In genomic region chr10:49558194-49558593, GRCh38 we compare ENCODE assay signal across 20 cellular contexts. TPM values are rescaled to one million over a fixed set of nuclear protein-coding genes. Genes with fewer than 3 reads are reported as not detected.
DNase-seq lines count a peak whose midpoint lies in the region; ATAC-seq, FAIRE-seq and TF ChIP-seq lines count a peak whose summit lies in the region.
"Had no signal": no experiment of that assay in that cellular context is flagged by ENCODE, and none has a peak within 500 bp of the region (broad histone marks: within the 10 kb centered on the region; RNA-seq: fewer than 3 reads in every experiment).

No MANE protein-coding gene starts in this region.

- 72% methylated on average over 5 of the region's 5 CpGs for WGBS in mammary epithelial cell (ENCODE audit: low coverage, missing lambda C conversion rate)

- no peak overlapping the region for H2AFZ ChIP-seq in mammary epithelial cell (ENCODE audit: low read depth, low read length)

- FAIRE-seq in bronchial epithelial cell (lab: Jason Lieb, UNC) = no peak
- FAIRE-seq: A549 had no signal

- H3K4me3 ChIP-seq in mammary epithelial cell (replicated peaks in 1 of 3; ENCODE audit: insufficient read depth in 1 of 3, low read depth in 2 of 3, low read length in 3 of 3) = no peak overlapping the region
- no peak overlapping the region for H3K4me3 ChIP-seq in bronchial epithelial cell (ENCODE audit: low read depth, low read length)
- H3K4me3 ChIP-seq in fibroblast of the aortic adventitia (ENCODE audit: low read depth, low read length) = no peak overlapping the region
- H3K4me3 ChIP-seq in CD8-positive, alpha-beta memory T cell (ENCODE audit: low read length) = no peak overlapping the region
- H3K4me3 ChIP-seq: A549, HAP-1 had no signal

- peaks cover 9% of the 10 kb centered on the region for H3K9me3 Mint-ChIP-seq in MCF 10A (ENCODE audit: unreplicated experiment)
- peaks cover 0 to 11% (median 6%) of the 10 kb centered on the region in 5 donors for H3K9me3 Mint-ChIP-seq in CD8-positive, alpha-beta memory T cell

- POLR2A ChIA-PET in MCF 10A (lab: Yijun Ruan, JAX) = interaction anchor here (0.6 kb wide), 1 partner anchor 12 kb away, joined by 6 read pairs; no protein-coding TSS in a partner anchor
- POLR2A ChIA-PET in CD8-positive, alpha-beta memory T cell (lab: Charles Lee) = no interaction called here

- H3K27me3 Mint-ChIP-seq in MCF 10A (ENCODE audit: insufficient read depth, unreplicated experiment) = no peaks in the 10 kb centered on the region
- H3K27me3 Mint-ChIP-seq in CD8-positive, alpha-beta memory T cell = peaks cover 29 to 48% of the 10 kb centered on the region in 2 donors

- H3K36me3 ChIP-seq in mammary epithelial cell (ENCODE audit: insufficient read depth, low read length) = no peaks in the 10 kb centered on the region
- no peaks in the 10 kb centered on the region for H3K36me3 ChIP-seq in bronchial epithelial cell (ENCODE audit: control insufficient read depth, insufficient read depth, low read length)
- H3K36me3 ChIP-seq in CD8-positive, alpha-beta memory T cell (ENCODE audit: insufficient read depth, low read length) = no peaks in the 10 kb centered on the region
- H3K36me3 ChIP-seq: HAP-1 had no signal

- intact Hi-C loops in MCF 10A (cut with micrococcal nuclease) = no loop called here
- intact Hi-C loops in mammary epithelial cell (cut with micrococcal nuclease) = no loop called here

- BruUV-seq in MCF 10A (replicated peaks; lab: Mats Ljungman, UMichigan) (no TSS peak), mammary epithelial cell (replicated peaks; lab: Mats Ljungman, UMichigan) (no TSS peak)

- no peak overlapping the region for H3K4me3 Mint-ChIP-seq in MCF 10A (ENCODE audit: unreplicated experiment)
- no peak overlapping the region for H3K4me3 Mint-ChIP-seq in CD8-positive, alpha-beta memory T cell
- H3K4me3 Mint-ChIP-seq: CD4-positive, alpha-beta memory T cell had no signal

- no peaks in the 10 kb centered on the region for H3K9me3 ChIP-seq in mammary epithelial cell (replicated peaks; ENCODE audit: insufficient read depth, low read length)
- H3K9me3 ChIP-seq in CD8-positive, alpha-beta memory T cell (ENCODE audit: low read length) = no peaks in the 10 kb centered on the region
- H3K9me3 ChIP-seq: A549 had no signal

- H3K4me1 Mint-ChIP-seq in MCF 10A (ENCODE audit: insufficient read depth, unreplicated experiment) = peaks cover 41% of the 10 kb centered on the region
- no peaks in the 10 kb centered on the region for H3K4me1 Mint-ChIP-seq in CD8-positive, alpha-beta memory T cell
- H3K4me1 Mint-ChIP-seq: CD4-positive, alpha-beta memory T cell had no signal

- no peaks in the 10 kb centered on the region for H3K79me2 ChIP-seq in mammary epithelial cell (ENCODE audit: insufficient read depth, low read length)

- H3K9ac ChIP-seq in mammary epithelial cell (ENCODE audit: insufficient read depth, low read length) = no peak overlapping the region

- in situ Hi-C loops in mammary epithelial cell (cut with MboI; ENCODE audit: low sequenced_read_pairs in 2 of 2) = no loop called here

- peaks cover 22% of the 10 kb centered on the region for H3K4me1 ChIP-seq in mammary epithelial cell (ENCODE audit: insufficient read depth, low read length)
- no peaks in the 10 kb centered on the region for H3K4me1 ChIP-seq in CD8-positive, alpha-beta memory T cell (ENCODE audit: insufficient read depth, low read length)
- H3K4me1 ChIP-seq: A549, HAP-1 had no signal

- ATAC-seq in HG03521 (IDR thresholded peaks at IDR 0.05; ENCODE audit: unreplicated experiment) = no peak
- ATAC-seq: A549 had no signal

- no peak for TF ChIP-seq CTCF in MCF 10A (IDR thresholded peaks at IDR 0.05; ENCODE audit: unreplicated experiment)
- TF ChIP-seq CTCF in mammary epithelial cell (conservative IDR thresholded peaks at IDR 0.05 in 1 of 2, IDR thresholded peaks at IDR 0.05 in 1 of 2; ENCODE audit: extremely low read depth in 1 of 2, insufficient read depth in 1 of 2, low read depth in 1 of 2, low read length in 2 of 2) = peak in 1 of 2 donors; percentile 6
- no peak for TF ChIP-seq CTCF in bronchial epithelial cell (IDR thresholded peaks at IDR 0.05; ENCODE audit: insufficient read depth, low read length, severe bottlenecking)
- peak; percentile 8 for TF ChIP-seq CTCF in fibroblast of the aortic adventitia (IDR thresholded peaks at IDR 0.05; ENCODE audit: insufficient read depth, low read length)

- no peak overlapping the region for H3K4me2 ChIP-seq in mammary epithelial cell (ENCODE audit: insufficient read depth, low read depth, low read length)
- H3K4me2 ChIP-seq: A549 had no signal

- H3K36me3 Mint-ChIP-seq in MCF 10A (ENCODE audit: insufficient read depth, unreplicated experiment) = no peaks in the 10 kb centered on the region
- H3K36me3 Mint-ChIP-seq in CD8-positive, alpha-beta memory T cell = no peaks in the 10 kb centered on the region
- H3K36me3 Mint-ChIP-seq: CD4-positive, alpha-beta memory T cell had no signal

- CTCF ChIA-PET in MCF 10A (lab: Yijun Ruan, JAX) (interaction anchor here (0.7 kb wide), 1 partner anchor 580 kb away, joined by 4 read pairs; no protein-coding TSS in a partner anchor), mammary epithelial cell (lab: Charles Lee; ENCODE audit: low non-redundant PET) (no interaction called here)
- CTCF ChIA-PET in CD8-positive, alpha-beta memory T cell (lab: Charles Lee) = no interaction called here

- H3K27me3 ChIP-seq in mammary epithelial cell (ENCODE audit: insufficient read depth, low read length) = no peaks in the 10 kb centered on the region
- H3K27me3 ChIP-seq in bronchial epithelial cell (ENCODE audit: control insufficient read depth, insufficient read depth, low read length) = no peaks in the 10 kb centered on the region
- peaks cover 12% of the 10 kb centered on the region for H3K27me3 ChIP-seq in CD8-positive, alpha-beta memory T cell (ENCODE audit: insufficient read depth, low read length, poor library complexity, severe bottlenecking)

- H3K27ac ChIP-seq in mammary epithelial cell (ENCODE audit: insufficient read depth, low read depth, low read length) = no peak overlapping the region
- no peak overlapping the region for H3K27ac ChIP-seq in CD8-positive, alpha-beta memory T cell (ENCODE audit: low read depth, low read length)
- H3K27ac ChIP-seq: 22Rv1, A549, C4-2B had no signal

- no peak for DNase-seq in MCF 10A (ENCODE audit: unreplicated experiment)
- no peak for DNase-seq in mammary epithelial cell
- peak; percentile 18 for DNase-seq in bronchial epithelial cell (ENCODE audit: low read depth)
- no peak for DNase-seq in fibroblast of the aortic adventitia (ENCODE audit: low read depth)
- no peak for DNase-seq in NCI-H146 treated with DMSO at 0.1 percent for 48 hours (lab: John Stamatoyannopoulos, UW; ENCODE audit: unreplicated experiment)
- DNase-seq in CD8-positive, alpha-beta memory T cell = no peak
- DNase-seq in MV-4-11 (lab: John Stamatoyannopoulos, UW) = no peak
- DNase-seq: AML-193; Calu3; CD4-positive, alpha-beta memory T cell; DMS79 treated with DMSO at 0.1 percent for 48 hours; GF-D8 had no signal

- dilution Hi-C loops in mammary epithelial cell (cut with HindIII; ENCODE audit: low sequenced_read_pairs) = no loop called here

- H3K27ac Mint-ChIP-seq in MCF 10A (ENCODE audit: low read depth, unreplicated experiment) = peak overlapping the region; percentile 64
- no peak overlapping the region for H3K27ac Mint-ChIP-seq in CD8-positive, alpha-beta memory T cell
- H3K27ac Mint-ChIP-seq: CD4-positive, alpha-beta memory T cell had no signal

- no peaks in the 10 kb centered on the region for H4K20me1 ChIP-seq in mammary epithelial cell (ENCODE audit: insufficient read depth, low read length)

RNA-seq across cellular contexts. Expression of gene ERCC6, which starts 19.3 kb away (rescaled TPM):
- 54.0 and 64.4 TPM in 2 replicates for total RNA-seq in MCF 10A (2022)
- 100 to 1,000 TPM in 1 of 2 donors, 10 to 100 TPM in 1; 35.5 to 106 TPM for total RNA-seq in mammary epithelial cell
- polyA plus RNA-seq in mammary epithelial cell = 22.1 TPM
- polyA minus RNA-seq in mammary epithelial cell = 78.2 TPM
- total RNA-seq in bronchial epithelial cell = 19.2 and 21.9 TPM in 2 replicates
- total RNA-seq in fibroblast of the aortic adventitia (ENCODE audit: low replicate concordance) = 51.1 and 79.7 TPM in 2 replicates
- total RNA-seq in CD8-positive, alpha-beta memory T cell = 10 to 100 TPM; 27.0 to 27.8 TPM
- 9.8 TPM for polyA plus RNA-seq in CD8-positive, alpha-beta memory T cell

RNA-seq across cellular contexts. Expression of gene SLC18A3, which starts 51.9 kb away (rescaled TPM):
- total RNA-seq in MCF 10A (2022) = not detected in 2 replicates
- not detected for total RNA-seq in mammary epithelial cell
- not detected for polyA plus RNA-seq in mammary epithelial cell
- not detected for polyA minus RNA-seq in mammary epithelial cell
- total RNA-seq in bronchial epithelial cell = not detected in 2 replicates
- total RNA-seq in fibroblast of the aortic adventitia (ENCODE audit: low replicate concordance) = not detected in 2 replicates
- total RNA-seq in CD8-positive, alpha-beta memory T cell = not detected
- not detected for polyA plus RNA-seq in CD8-positive, alpha-beta memory T cell
- total RNA-seq: Calu3; CD4-positive, alpha-beta memory T cell; H4; HT-29 had no signal
- polyA plus RNA-seq: A549; BJ; CD4-positive, alpha-beta memory T cell had no signal

RNA-seq across cellular contexts. Expression of gene CHAT, which starts 55.6 kb away (rescaled TPM):
- not detected in 2 replicates for total RNA-seq in MCF 10A (2022)
- not detected for total RNA-seq in mammary epithelial cell
- polyA plus RNA-seq in mammary epithelial cell = not detected
- not detected for polyA minus RNA-seq in mammary epithelial cell
- not detected in 2 replicates for total RNA-seq in bronchial epithelial cell
- not detected in 2 replicates for total RNA-seq in fibroblast of the aortic adventitia (ENCODE audit: low replicate concordance)
- not detected for total RNA-seq in CD8-positive, alpha-beta memory T cell
- polyA plus RNA-seq in CD8-positive, alpha-beta memory T cell = not detected
- total RNA-seq: Calu3; CD4-positive, alpha-beta memory T cell; H4; HT-29 had no signal
- polyA plus RNA-seq: A549; BJ; CD4-positive, alpha-beta memory T cell had no signal
